8 cellular contexts compared by ENCODE assay signal in genomic region chr19:16076154-16076957, GRCh38. TPM values are rescaled to one million over a fixed set of nuclear protein-coding genes. Genes with fewer than 3 reads are reported as not detected.
DNase-seq lines count a peak whose midpoint lies in the region; ATAC-seq lines count a peak whose summit lies in the region.

TPM4 (plus strand) TSS chr19:16076495; CDS start chr19:16076566, 71 bp downstream.

- ATAC-seq in HG02840 (IDR thresholded peaks at IDR 0.05; ENCODE audit: low FRiP score, unreplicated experiment) (peak; percentile 59), left lobe of liver (peak; percentile 75)

- H3K4me3 Mint-ChIP-seq in activated CD4-positive, alpha-beta T cell treated with anti-CD3 and anti-CD28 coated beads, Interleukin-2, amount 10 ng/mL, durations not matched to agents 24 days and 14 days, result peak within 1 kb of the TSS; percentile 79

- intact Hi-C loops in activated CD4-positive, alpha-beta T cell treated with anti-CD3 and anti-CD28 coated beads, Interleukin-2, amount 10 ng/mL, durations not matched to agents 24 days and 14 days (cut with micrococcal nuclease), result loop anchor here (5.0 to 10.0 kb wide), 3 partner anchors 121 to 248 kb away; partner anchors contain the start of genes AP1M1 and KLF2

- H3K36me3 Mint-ChIP-seq in activated CD4-positive, alpha-beta T cell treated with anti-CD3 and anti-CD28 coated beads, Interleukin-2, amount 10 ng/mL, durations not matched to agents 24 days and 14 days (ENCODE audit: low read depth), result peaks cover 31% of the 10 kb centered on the region

- no peaks in the 10 kb centered on the region for H3K27me3 Mint-ChIP-seq in activated CD4-positive, alpha-beta T cell treated with anti-CD3 and anti-CD28 coated beads, Interleukin-2, amount 10 ng/mL, durations not matched to agents 24 days and 14 days

- H3K4me1 Mint-ChIP-seq in activated CD4-positive, alpha-beta T cell treated with anti-CD3 and anti-CD28 coated beads, Interleukin-2, amount 10 ng/mL, durations not matched to agents 24 days and 14 days, result peaks cover 64% of the 10 kb centered on the region

- H3K9me3 Mint-ChIP-seq in activated CD4-positive, alpha-beta T cell treated with anti-CD3 and anti-CD28 coated beads, Interleukin-2, amount 10 ng/mL, durations not matched to agents 24 days and 14 days, result no peaks in the 10 kb centered on the region

- H3K27ac Mint-ChIP-seq in activated CD4-positive, alpha-beta T cell treated with anti-CD3 and anti-CD28 coated beads, Interleukin-2, amount 10 ng/mL, durations not matched to agents 24 days and 14 days, result peak within 1 kb of the TSS; percentile 97

- DNase-seq in NCI-H1694 treated with DMSO at 0.1 percent for 48 hours (lab: John Stamatoyannopoulos, UW) (peak; percentile 15), NCI-H1694 (lab: John Stamatoyannopoulos, UW) (no peak), NCI-H2227 treated with DMSO at 0.1 percent for 48 hours (lab: John Stamatoyannopoulos, UW) (peak; percentile 64), dedifferentiated amniotic fluid mesenchymal stem cell (ENCODE audit: extremely low spot score) (peak; percentile 87), left lobe of liver (ENCODE audit: low spot score) (peak; percentile 78)
- peak; percentile 97 for DNase-seq in activated CD4-positive, alpha-beta T cell treated with anti-CD3 and anti-CD28 coated beads, Interleukin-2, amount 10 ng/mL, durations not matched to agents 24 days and 14 days
- DNase-seq in stimulated activated CD4-positive, alpha-beta T cell treated with anti-CD3 and anti-CD28 coated beads, Interleukin-1b, Interleukin-23, amount 100 ng/mL, for 48 hours, result peak; percentile 92

RNA-seq across cellular contexts. Expression of gene TPM4, which starts in this region (rescaled TPM):
- total RNA-seq in activated CD4-positive, alpha-beta T cell treated with anti-CD3 and anti-CD28 coated beads, Interleukin-2, amount 10 ng/mL, durations not matched to agents 24 days and 14 days, result 283 and 291 TPM in 2 replicates
- total RNA-seq in left lobe of liver, result 21.0 TPM

Comparison
In these comparisons a context has a peak if more than half of its experiments do, and no peak if none do; other contexts are left out.
1. RNA of gene TPM4 (total RNA-seq): 283 to 291 TPM in activated CD4-positive, alpha-beta T cell treated with anti-CD3 and anti-CD28 coated beads, Interleukin-2, amount 10 ng/mL, durations not matched to agents 24 days and 14 days; 21.0 TPM in left lobe of liver (single experiment); every median in the first group is over 10 times any median in the second.